In the genomic region with DNA sequence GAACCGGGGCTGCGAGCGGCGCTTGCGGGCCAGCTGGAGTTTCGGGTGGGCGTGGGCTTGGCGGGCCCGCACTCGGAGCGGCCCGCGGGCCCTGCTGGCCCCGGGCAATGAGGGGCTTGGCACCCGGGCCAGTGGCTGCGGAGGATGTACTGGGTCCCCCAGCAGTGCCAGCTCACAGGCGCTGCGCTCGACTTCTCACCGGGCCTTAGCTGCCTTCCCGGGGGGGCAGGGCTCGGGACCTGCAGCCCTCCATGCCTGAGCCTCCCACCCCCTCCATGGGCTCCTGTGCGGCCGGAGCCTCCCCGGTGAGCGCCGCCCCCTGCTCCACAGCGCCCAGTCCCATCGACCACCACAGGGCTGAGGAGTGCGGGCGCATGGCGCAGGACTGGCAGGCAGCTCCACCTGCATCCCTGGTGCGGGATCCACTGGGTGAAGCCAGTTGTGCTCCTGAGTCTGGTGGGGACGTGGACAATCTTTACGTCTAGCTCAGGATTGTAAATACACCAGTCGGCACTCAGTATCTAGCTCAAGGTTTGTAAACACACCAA, we compare ENCODE assay signal across 13 cellular contexts. TPM values are rescaled to one million over a fixed set of nuclear protein-coding genes. Genes with fewer than 3 reads are reported as not detected.
A peak's percentile ranks its signal among the peaks of the same experiment; 100 is the strongest.
DNase-seq lines count a peak whose midpoint lies in the region; ATAC-seq and TF ChIP-seq lines count a peak whose summit lies in the region.
"Not testable (repeated sequence)": the region's sequence is repeated elsewhere in the genome, so short reads cannot be mapped to it uniquely, and the experiment has no call there.
"Had no signal": no experiment of that assay in that cellular context is flagged by ENCODE, and none has a peak within 500 bp of the region (broad histone marks: within the 10 kb centered on the region; RNA-seq: fewer than 3 reads in every experiment).

No MANE protein-coding gene starts in this region.

- not testable (repeated sequence) for H3K27me3 Mint-ChIP-seq in CD8-positive, alpha-beta T cell (ENCODE audit: low read depth); activated B cell treated with CpG ODN at 0.5 μM for 24 hours; activated T-helper 2 cell treated with anti-CD3 and anti-CD28 coated beads, Interferon-gamma antibody, Interleukin-2, Interleukin-4, amounts not matched to agents 10 μg/mL and 5 μg/mL and 100 μg/mL, durations not matched to agents 14 hours and 24 hours and 36 hours (ENCODE audit: low read depth); neural progenitor cell (ENCODE audit: insufficient read depth, low read depth)

- not testable (repeated sequence) for H3K36me3 ChIP-seq in CD8-positive, alpha-beta T cell (ENCODE audit: insufficient read depth, low read length); neural progenitor cell; upper lobe of right lung

- H3K4me1 Mint-ChIP-seq in CD8-positive, alpha-beta T cell (ENCODE audit: low read depth) = peaks cover 65% of the 10 kb centered on the region
- H3K4me1 Mint-ChIP-seq in activated B cell treated with CpG ODN at 0.5 μM for 24 hours = peaks cover 79% of the 10 kb centered on the region
- H3K4me1 Mint-ChIP-seq in activated T-helper 2 cell treated with anti-CD3 and anti-CD28 coated beads, Interferon-gamma antibody, Interleukin-2, Interleukin-4, amounts not matched to agents 10 μg/mL and 5 μg/mL and 100 μg/mL, durations not matched to agents 14 hours and 24 hours and 36 hours (ENCODE audit: low read depth) = peaks cover 47% of the 10 kb centered on the region
- H3K4me1 Mint-ChIP-seq in neural progenitor cell = not testable (repeated sequence)

- intact Hi-C loops in CD8-positive, alpha-beta T cell (cut with DNase I, micrococcal nuclease); Right ventricle myocardium inferior (cut with DNase I); upper lobe of right lung (cut with DNase I): not testable (repeated sequence)
- intact Hi-C loops in activated B cell treated with CpG ODN at 0.5 μM for 24 hours (cut with micrococcal nuclease) = loop anchor here (10.0 kb wide), 1 partner anchor 474 kb away; a partner anchor contains a TSS
- intact Hi-C loops in activated T-helper 2 cell treated with anti-CD3 and anti-CD28 coated beads, Interferon-gamma antibody, Interleukin-2, Interleukin-4, amounts not matched to agents 10 μg/mL and 5 μg/mL and 100 μg/mL, durations not matched to agents 14 hours and 24 hours and 36 hours (cut with micrococcal nuclease) = loop anchor here (2.0 to 5.0 kb wide), 2 partner anchors 24 to 84 kb away; a partner anchor contains a TSS

- not testable (repeated sequence) for H3F3A ChIP-seq in neural progenitor cell (ENCODE audit: low read depth)

- not testable (repeated sequence) for H3K9me3 ChIP-seq in CD8-positive, alpha-beta T cell (ENCODE audit: low read length); neural progenitor cell (ENCODE audit: low read depth); upper lobe of right lung

- H3K4me1 ChIP-seq in CD8-positive, alpha-beta T cell (ENCODE audit: insufficient read depth, low read length) = peaks cover 55% of the 10 kb centered on the region
- H3K4me1 ChIP-seq in neural progenitor cell = not testable (repeated sequence)
- peaks cover 27% of the 10 kb centered on the region for H3K4me1 ChIP-seq in upper lobe of right lung

- H3K4me2 ChIP-seq in neural progenitor cell = not testable (repeated sequence)

- H3K27ac ChIP-seq in CD8-positive, alpha-beta T cell (ENCODE audit: low read depth, low read length); neural progenitor cell: not testable (repeated sequence)
- H3K27ac ChIP-seq in upper lobe of right lung = peak overlapping the region; percentile 79

- peak overlapping the region; percentile 87 for H3K4me3 Mint-ChIP-seq in CD8-positive, alpha-beta T cell
- H3K4me3 Mint-ChIP-seq in activated B cell treated with CpG ODN at 0.5 μM for 24 hours = peak overlapping the region; percentile 74
- not testable (repeated sequence) for H3K4me3 Mint-ChIP-seq in activated T-helper 2 cell treated with anti-CD3 and anti-CD28 coated beads, Interferon-gamma antibody, Interleukin-2, Interleukin-4, amounts not matched to agents 10 μg/mL and 5 μg/mL and 100 μg/mL, durations not matched to agents 14 hours and 24 hours and 36 hours (ENCODE audit: low read depth); neural progenitor cell

- CTCF ChIA-PET in CD8-positive, alpha-beta T cell (lab: Charles Lee) = interaction anchor here (0.8 to 17.1 kb wide), 10 partner anchors 8 to 235 kb away, joined by 3 to 162 read pairs (median 4); a partner anchor contains a TSS
- CTCF ChIA-PET in activated B cell treated with CpG ODN at 0.5 μM for 24 hours (lab: Charles Lee) = interaction anchor here (1.7 to 1.8 kb wide), 2 partner anchors 25 to 42 kb away, joined by 5 to 7 read pairs; a partner anchor contains a TSS

- POLR2A ChIA-PET in CD8-positive, alpha-beta T cell (lab: Charles Lee) = interaction anchor here (0.5 to 3.5 kb wide), 13 partner anchors 10 to 87 kb away, joined by 3 to 45 read pairs (median 6); a partner anchor contains a TSS
- POLR2A ChIA-PET in activated B cell treated with CpG ODN at 0.5 μM for 24 hours (lab: Charles Lee) = interaction anchor here (0.6 to 5.8 kb wide), 11 partner anchors 10 to 498 kb away, joined by 3 to 47 read pairs (median 7); a partner anchor contains a TSS

- DNase-seq in CD8-positive, alpha-beta T cell; activated B cell treated with CpG ODN at 0.5 μM for 24 hours; activated T-helper 2 cell treated with anti-CD3 and anti-CD28 coated beads, Interferon-gamma antibody, Interleukin-2, Interleukin-4, amounts not matched to agents 10 μg/mL and 5 μg/mL and 100 μg/mL, durations not matched to agents 14 hours and 24 hours and 36 hours (ENCODE audit: low spot score); neural progenitor cell (ENCODE audit: low spot score); upper lobe of right lung: not testable (repeated sequence)
- peak; percentile 23 for DNase-seq in Right ventricle myocardium inferior (ENCODE audit: missing footprints)

- H3K36me3 Mint-ChIP-seq in CD8-positive, alpha-beta T cell = peaks cover 10% of the 10 kb centered on the region
- not testable (repeated sequence) for H3K36me3 Mint-ChIP-seq in activated B cell treated with CpG ODN at 0.5 μM for 24 hours (ENCODE audit: low read depth); activated T-helper 2 cell treated with anti-CD3 and anti-CD28 coated beads, Interferon-gamma antibody, Interleukin-2, Interleukin-4, amounts not matched to agents 10 μg/mL and 5 μg/mL and 100 μg/mL, durations not matched to agents 14 hours and 24 hours and 36 hours (ENCODE audit: low read depth); neural progenitor cell

- H2AFZ ChIP-seq in neural progenitor cell (replicated peaks) = peak overlapping the region; percentile 15

- H3K27me3 ChIP-seq in CD8-positive, alpha-beta T cell (ENCODE audit: insufficient read depth, low read length); neural progenitor cell; upper lobe of right lung: not testable (repeated sequence)

- H3K9ac ChIP-seq in neural progenitor cell = not testable (repeated sequence)

- not testable (repeated sequence) for H4K20me1 ChIP-seq in neural progenitor cell (ENCODE audit: low read depth)

- not testable (repeated sequence) for H3K79me2 ChIP-seq in neural progenitor cell (ENCODE audit: low read depth)

- H3K27ac Mint-ChIP-seq in CD8-positive, alpha-beta T cell = peak overlapping the region; percentile 97
- H3K27ac Mint-ChIP-seq in activated B cell treated with CpG ODN at 0.5 μM for 24 hours = peak overlapping the region; percentile 87
- H3K27ac Mint-ChIP-seq in activated T-helper 2 cell treated with anti-CD3 and anti-CD28 coated beads, Interferon-gamma antibody, Interleukin-2, Interleukin-4, amounts not matched to agents 10 μg/mL and 5 μg/mL and 100 μg/mL, durations not matched to agents 14 hours and 24 hours and 36 hours = peak overlapping the region; percentile 90
- H3K27ac Mint-ChIP-seq in neural progenitor cell = not testable (repeated sequence)

- H3K4me3 ChIP-seq in CD8-positive, alpha-beta T cell (ENCODE audit: low read depth, low read length) = peak overlapping the region; percentile 44
- not testable (repeated sequence) for H3K4me3 ChIP-seq in neural progenitor cell, upper lobe of right lung

- not testable (repeated sequence) for ATAC-seq in CD8-positive, alpha-beta T cell; activated B cell treated with CpG ODN at 0.5 μM for 24 hours (ENCODE audit: low read depth); Right ventricle myocardium inferior; upper lobe of right lung

- not testable (repeated sequence) for TF ChIP-seq CTCF in CD8-positive, alpha-beta T cell (IDR thresholded peaks at IDR 0.05); activated B cell treated with CpG ODN at 0.5 μM for 24 hours (IDR thresholded peaks at IDR 0.05); neural progenitor cell (IDR thresholded peaks at IDR 0.05); upper lobe of right lung (IDR thresholded peaks at IDR 0.05)

- not testable (repeated sequence) for H3K9me3 Mint-ChIP-seq in CD8-positive, alpha-beta T cell; activated B cell treated with CpG ODN at 0.5 μM for 24 hours; activated T-helper 2 cell treated with anti-CD3 and anti-CD28 coated beads, Interferon-gamma antibody, Interleukin-2, Interleukin-4, amounts not matched to agents 10 μg/mL and 5 μg/mL and 100 μg/mL, durations not matched to agents 14 hours and 24 hours and 36 hours; neural progenitor cell

RNA-seq across cellular contexts. Expression of a gene that starts 1.0 kb away (rescaled TPM):
- total RNA-seq in CD8-positive, alpha-beta T cell = 10 to 100 TPM; 22.5 to 23.7 TPM
- total RNA-seq in activated B cell treated with CpG ODN at 0.5 μM for 24 hours (10.5 and 13.8 TPM in 2 replicates), Right ventricle myocardium inferior (0.87 TPM), neural progenitor cell (ENCODE audit: low replicate concordance) (not detected in 2 replicates), upper lobe of right lung (16.4 TPM)
- total RNA-seq in activated T-helper 2 cell treated with anti-CD3 and anti-CD28 coated beads, Interferon-gamma antibody, Interleukin-2, Interleukin-4, amounts not matched to agents 10 μg/mL and 5 μg/mL and 100 μg/mL, durations not matched to agents 14 hours and 24 hours and 36 hours = 3.7 and 4.3 TPM in 2 replicates
- total RNA-seq: Daoy, LHCN-M2, osteocyte, SJCRH30 had no signal

RNA-seq across cellular contexts. Expression of a gene that starts 17.4 kb away (rescaled TPM):
- total RNA-seq in CD8-positive, alpha-beta T cell = not detected
- total RNA-seq in activated B cell treated with CpG ODN at 0.5 μM for 24 hours (not detected in 2 replicates), Right ventricle myocardium inferior (not detected), neural progenitor cell (ENCODE audit: low replicate concordance) (not detected in 2 replicates), upper lobe of right lung (not detected)
- total RNA-seq in activated T-helper 2 cell treated with anti-CD3 and anti-CD28 coated beads, Interferon-gamma antibody, Interleukin-2, Interleukin-4, amounts not matched to agents 10 μg/mL and 5 μg/mL and 100 μg/mL, durations not matched to agents 14 hours and 24 hours and 36 hours = not detected in 2 replicates
- total RNA-seq: Daoy, LHCN-M2, myocyte, osteocyte, SJCRH30, transverse colon, WTC11 had no signal

RNA-seq across cellular contexts. Expression of a gene that starts 18.0 kb away (rescaled TPM):
- under 1 TPM; 0.30 to 0.58 TPM for total RNA-seq in CD8-positive, alpha-beta T cell
- total RNA-seq in activated B cell treated with CpG ODN at 0.5 μM for 24 hours = 0.29 and 0.38 TPM in 2 replicates
- total RNA-seq in activated T-helper 2 cell treated with anti-CD3 and anti-CD28 coated beads, Interferon-gamma antibody, Interleukin-2, Interleukin-4, amounts not matched to agents 10 μg/mL and 5 μg/mL and 100 μg/mL, durations not matched to agents 14 hours and 24 hours and 36 hours = not detected in 2 replicates
- total RNA-seq in Right ventricle myocardium inferior = not detected
- total RNA-seq in neural progenitor cell (ENCODE audit: low replicate concordance) = 0.19 TPM in 1 of 2 replicates, not detected in the other
- not detected for total RNA-seq in upper lobe of right lung
- total RNA-seq: Daoy, LHCN-M2, myocyte, osteocyte, SJCRH30, transverse colon had no signal

RNA-seq across cellular contexts. Expression of a gene that starts 24.7 kb away (rescaled TPM):
- total RNA-seq in CD8-positive, alpha-beta T cell = 10 to 100 TPM; 18.5 to 20.9 TPM
- 19.2 and 19.7 TPM in 2 replicates for total RNA-seq in activated B cell treated with CpG ODN at 0.5 μM for 24 hours
- total RNA-seq in activated T-helper 2 cell treated with anti-CD3 and anti-CD28 coated beads, Interferon-gamma antibody, Interleukin-2, Interleukin-4, amounts not matched to agents 10 μg/mL and 5 μg/mL and 100 μg/mL, durations not matched to agents 14 hours and 24 hours and 36 hours = 19.3 TPM in 2 replicates
- total RNA-seq in Right ventricle myocardium inferior = 7.5 TPM
- total RNA-seq in neural progenitor cell (ENCODE audit: low replicate concordance) = 7.3 and 17.0 TPM in 2 replicates
- total RNA-seq in upper lobe of right lung = 9.9 TPM

RNA-seq across cellular contexts. Expression of a gene that starts 24.8 kb away (rescaled TPM):
- 1 to 10 TPM; 9.5 TPM for total RNA-seq in CD8-positive, alpha-beta T cell
- total RNA-seq in activated B cell treated with CpG ODN at 0.5 μM for 24 hours (54.2 and 62.0 TPM in 2 replicates), Right ventricle myocardium inferior (7.0 TPM), neural progenitor cell (ENCODE audit: low replicate concordance) (22.7 and 22.9 TPM in 2 replicates), upper lobe of right lung (11.2 TPM)
- 31.2 and 34.3 TPM in 2 replicates for total RNA-seq in activated T-helper 2 cell treated with anti-CD3 and anti-CD28 coated beads, Interferon-gamma antibody, Interleukin-2, Interleukin-4, amounts not matched to agents 10 μg/mL and 5 μg/mL and 100 μg/mL, durations not matched to agents 14 hours and 24 hours and 36 hours
